1 cellular context compared by ENCODE assay signal in genomic region chr22:50376064-50376747, GRCh38.
TF ChIP-seq lines count a peak whose summit lies in the region.

No MANE protein-coding gene starts in this region.

TF ChIP-seq in GM12878, 131 proteins besides CTCF, POLR2A, EP300 and RAD21:
- TF ChIP-seq ZBTB33 (IDR thresholded peaks at IDR 0.05), result peak; percentile 73; the same call in 1 of the 2 replicates
- TF ChIP-seq IKZF1 (conservative IDR thresholded peaks at IDR 0.05), result no peak
- TF ChIP-seq SPI1 (IDR thresholded peaks at IDR 0.05; ENCODE audit: borderline replicate concordance, insufficient read depth, low read depth, low read length), result peak; percentile 41; the same call in 1 of the 2 replicates
- TF ChIP-seq YBX1 (IDR thresholded peaks at IDR 0.05), result no peak
- peak; percentile 47; the same call in 1 of the 2 replicates for TF ChIP-seq EED (IDR thresholded peaks at IDR 0.05; ENCODE audit: low read depth)
- no peak for TF ChIP-seq BCL3 (IDR thresholded peaks at IDR 0.05; ENCODE audit: borderline replicate concordance, insufficient read depth, low read depth, low read length, poor library complexity, severe bottlenecking)
